ENCODE assay signal across 20 cellular contexts in genomic region chr7:112150823-112151641, GRCh38. TPM values are rescaled to one million over a fixed set of nuclear protein-coding genes. Genes with fewer than 3 reads are reported as not detected.
DNase-seq lines count a peak whose midpoint lies in the region; ATAC-seq lines count a peak whose summit lies in the region.
"Had no signal": no experiment of that assay in that cellular context is flagged by ENCODE, and none has a peak within 500 bp of the region (broad histone marks: within the 10 kb centered on the region; RNA-seq: fewer than 3 reads in every experiment).

No MANE protein-coding gene starts in this region.

- H3K27me3 Mint-ChIP-seq in stimulated activated naive CD8-positive, alpha-beta T cell treated with anti-CD3 and anti-CD28 coated beads, Interleukin-15, amount 100 ng/mL, for 72 hours, result peaks cover 32% of the 10 kb centered on the region

- H3K4me1 Mint-ChIP-seq in stimulated activated naive CD8-positive, alpha-beta T cell treated with anti-CD3 and anti-CD28 coated beads, Interleukin-15, amount 100 ng/mL, for 72 hours, result no peaks in the 10 kb centered on the region

- DNase-seq in stimulated activated naive CD8-positive, alpha-beta T cell treated with anti-CD3 and anti-CD28 coated beads, Interleukin-15, amount 100 ng/mL, for 72 hours, result no peak
- DNase-seq in stimulated activated naive CD8-positive, alpha-beta T cell treated with anti-CD3 and anti-CD28 coated beads, Interleukin-15, Interleukin-2, amounts not matched to agents 100 U/mL and 50 U/mL, for 24 hours, result no peak
- DNase-seq in RPMI7951 (ENCODE audit: low read depth), result peak; percentile 52
- DNase-seq in fibroblast of peridontal ligament (ENCODE audit: extremely low read depth), result peak; percentile 35
- DNase-seq in activated naive CD4-positive, alpha-beta T cell (lab: John Stamatoyannopoulos, UW), result no peak
- no peak for DNase-seq in epidermal melanocyte (ENCODE audit: insufficient read length, low spot score)
- no peak for DNase-seq in GF-D8 (lab: John Stamatoyannopoulos, UW)
- DNase-seq: activated CD8-positive, alpha-beta T cell treated with anti-CD3 and anti-CD28 coated beads for 36 hours; activated T-cell treated with anti-CD3 and anti-CD28 coated beads, Interleukin-2, amount 50 U/mL, for 48 hours; effector memory CD4-positive, alpha-beta T cell; left cardiac atrium; MG63; mucosa of descending colon; NCI-H1930; NCI-H526 treated with DMSO at 0.1 percent for 48 hours had no signal

- H3K27ac Mint-ChIP-seq in stimulated activated naive CD8-positive, alpha-beta T cell treated with anti-CD3 and anti-CD28 coated beads, Interleukin-15, amount 100 ng/mL, for 72 hours, result no peak overlapping the region
- H3K27ac Mint-ChIP-seq: activated CD8-positive, alpha-beta T cell treated with anti-CD3 and anti-CD28 coated beads for 36 hours; activated naive CD4-positive, alpha-beta T cell treated with anti-CD3 and anti-CD28 coated beads, Interleukin-2, amount 50 U/mL, for 72 hours; stimulated activated naive CD8-positive, alpha-beta T cell treated with anti-CD3 and anti-CD28 coated beads, Interleukin-15, Interleukin-2, amounts not matched to agents 100 ng/mL and 50 ng/mL, for 24 hours had no signal

- no peak overlapping the region for H3K4me3 Mint-ChIP-seq in stimulated activated naive CD8-positive, alpha-beta T cell treated with anti-CD3 and anti-CD28 coated beads, Interleukin-15, amount 100 ng/mL, for 72 hours
- H3K4me3 Mint-ChIP-seq: activated CD8-positive, alpha-beta T cell treated with anti-CD3 and anti-CD28 coated beads for 36 hours; stimulated activated naive CD8-positive, alpha-beta T cell treated with anti-CD3 and anti-CD28 coated beads, Interleukin-15, Interleukin-2, amounts not matched to agents 100 ng/mL and 50 ng/mL, for 24 hours had no signal

- no peaks in the 10 kb centered on the region for H3K9me3 Mint-ChIP-seq in stimulated activated naive CD8-positive, alpha-beta T cell treated with anti-CD3 and anti-CD28 coated beads, Interleukin-15, amount 100 ng/mL, for 72 hours
- H3K9me3 Mint-ChIP-seq: activated CD8-positive, alpha-beta T cell treated with anti-CD3 and anti-CD28 coated beads for 36 hours; activated naive CD4-positive, alpha-beta T cell treated with anti-CD3 and anti-CD28 coated beads, Interleukin-2, amount 50 U/mL, for 72 hours; stimulated activated naive CD8-positive, alpha-beta T cell treated with anti-CD3 and anti-CD28 coated beads, Interleukin-15, Interleukin-2, amounts not matched to agents 100 ng/mL and 50 ng/mL, for 24 hours had no signal

- peak; percentile 55 for ATAC-seq in stimulated activated naive CD8-positive, alpha-beta T cell treated with anti-CD3 and anti-CD28 coated beads, Interleukin-15, amount 100 ng/mL, for 72 hours
- no peak for ATAC-seq in stimulated activated naive CD8-positive, alpha-beta T cell treated with anti-CD3 and anti-CD28 coated beads, Interleukin-15, Interleukin-2, amounts not matched to agents 100 U/mL and 50 U/mL, for 24 hours
- ATAC-seq in GM18498 (IDR thresholded peaks at IDR 0.05; ENCODE audit: unreplicated experiment), result no peak
- ATAC-seq: activated CD8-positive, alpha-beta T cell treated with anti-CD3 and anti-CD28 coated beads for 36 hours; GM12878; left cardiac atrium; mucosa of descending colon; Panc1 had no signal

RNA-seq across cellular contexts. Expression of gene DOCK4, which starts 55.2 kb away (rescaled TPM):
- total RNA-seq in RPMI7951 (2014; rRNA removed; shearing (Covaris generic)), result 5.5 and 10.8 TPM in 2 replicates

RNA-seq across cellular contexts. Expression of gene ZNF277, which starts 55.5 kb away (rescaled TPM):
- total RNA-seq in RPMI7951 (2014; rRNA removed; shearing (Covaris generic)), result 25.4 and 34.5 TPM in 2 replicates

Comparison
In these comparisons a context has a peak if more than half of its experiments do, and no peak if none do; other contexts are left out.
1. DNase-seq: peak in RPMI7951 (single experiment) and fibroblast of peridontal ligament (single experiment); none in stimulated activated naive CD8-positive, alpha-beta T cell treated with anti-CD3 and anti-CD28 coated beads, Interleukin-15, amount 100 ng/mL, for 72 hours (0 of 2), stimulated activated naive CD8-positive, alpha-beta T cell treated with anti-CD3 and anti-CD28 coated beads, Interleukin-15, Interleukin-2, amounts not matched to agents 100 U/mL and 50 U/mL, for 24 hours (single experiment), activated naive CD4-positive, alpha-beta T cell (0 of 4), epidermal melanocyte (single experiment) and GF-D8 (single experiment).